32 cellular contexts compared by ENCODE assay signal in the genomic region with DNA sequence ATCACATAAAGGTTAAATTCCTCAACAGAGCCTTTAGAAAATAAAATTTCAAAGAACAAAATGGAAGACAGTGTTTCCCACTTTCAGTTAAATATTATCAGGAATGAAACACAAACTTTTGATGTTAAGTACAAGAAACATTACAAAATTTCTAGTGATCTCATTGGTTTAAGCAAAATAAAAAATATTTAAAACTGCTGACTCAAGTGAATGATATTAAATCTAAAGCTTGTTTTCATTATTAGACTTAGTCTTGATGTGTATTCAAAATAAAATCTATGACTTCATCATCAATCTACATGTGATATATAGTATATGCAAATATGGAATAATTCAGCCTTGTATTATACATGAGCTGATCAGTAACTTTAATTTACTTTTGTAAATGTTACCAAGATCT.
"Had no signal": no experiment of that assay in that cellular context is flagged by ENCODE, and none has a peak within 500 bp of the region (broad histone marks: within the 10 kb centered on the region; RNA-seq: fewer than 3 reads in every experiment).

No MANE protein-coding gene starts in this region.

- H3K4me3 Mint-ChIP-seq: naive thymus-derived CD8-positive, alpha-beta T cell; natural killer cell treated with Interleukin-12 subunit alpha and Interleukin-12 subunit beta and Interleukin-15 and Interleukin-18, amount 100 ng/mL, for 72 hours; nephron progenitor cell; neural crest cell; stimulated activated memory B cell treated with anti-CD40 and anti-IgM and Interleukin-4, amounts not matched to agents 10 μg/mL and 1 μg/mL and 100 μg/mL, for 72 hours; stimulated activated naive CD8-positive, alpha-beta T cell treated with anti-CD3 and anti-CD28 coated beads, Interleukin-15, amount 100 ng/mL, for 72 hours had no signal

- H3K27ac Mint-ChIP-seq: natural killer cell treated with Interleukin-12 subunit alpha and Interleukin-12 subunit beta and Interleukin-15 and Interleukin-18, amount 100 ng/mL, for 72 hours; nephron progenitor cell; progenitor cell of endocrine pancreas; stimulated activated memory B cell treated with anti-CD40 and anti-IgM and Interleukin-4, amounts not matched to agents 10 μg/mL and 1 μg/mL and 100 μg/mL, for 72 hours; stimulated activated naive CD8-positive, alpha-beta T cell treated with anti-CD3 and anti-CD28 coated beads, Interleukin-15, amount 100 ng/mL, for 72 hours had no signal

- H3K36me3 ChIP-seq: transverse colon, upper lobe of left lung, vagina had no signal

- H3K27me3 Mint-ChIP-seq: naive thymus-derived CD8-positive, alpha-beta T cell; natural killer cell treated with Interleukin-12 subunit alpha and Interleukin-12 subunit beta and Interleukin-15 and Interleukin-18, amount 100 ng/mL, for 72 hours; progenitor cell of endocrine pancreas; stimulated activated memory B cell treated with anti-CD40 and anti-IgM and Interleukin-4, amounts not matched to agents 10 μg/mL and 1 μg/mL and 100 μg/mL, for 72 hours; stimulated activated naive CD8-positive, alpha-beta T cell treated with anti-CD3 and anti-CD28 coated beads, Interleukin-15, amount 100 ng/mL, for 72 hours had no signal

- H3K27ac ChIP-seq: neutrophil, parathyroid adenoma, psoas muscle, skin epidermis, spleen, suprapubic skin, testis, tibial artery, transverse colon, upper lobe of left lung, vagina had no signal

- ATAC-seq: naive thymus-derived CD8-positive, alpha-beta T cell; natural killer cell treated with Interleukin-12 subunit alpha and Interleukin-12 subunit beta and Interleukin-15 and Interleukin-18, amount 100 ng/mL, for 72 hours; psoas muscle; right cardiac atrium; sciatic nerve; stimulated activated memory B cell treated with anti-CD40 and anti-IgM and Interleukin-4, amounts not matched to agents 10 μg/mL and 1 μg/mL and 100 μg/mL, for 72 hours; stimulated activated naive CD8-positive, alpha-beta T cell treated with anti-CD3 and anti-CD28 coated beads, Interleukin-15, amount 100 ng/mL, for 72 hours; stimulated activated naive CD8-positive, alpha-beta T cell treated with anti-CD3 and anti-CD28 coated beads, Interleukin-15, Interleukin-2, amounts not matched to agents 100 U/mL and 50 U/mL, for 24 hours had no signal

- H3K9me3 Mint-ChIP-seq: naive thymus-derived CD8-positive, alpha-beta T cell; natural killer cell treated with Interleukin-12 subunit alpha and Interleukin-12 subunit beta and Interleukin-15 and Interleukin-18, amount 100 ng/mL, for 72 hours; nephron progenitor cell; neural crest cell; stimulated activated memory B cell treated with anti-CD40 and anti-IgM and Interleukin-4, amounts not matched to agents 10 μg/mL and 1 μg/mL and 100 μg/mL, for 72 hours; stimulated activated naive CD8-positive, alpha-beta T cell treated with anti-CD3 and anti-CD28 coated beads, Interleukin-15, amount 100 ng/mL, for 72 hours had no signal

- H3K9me3 ChIP-seq: neutrophil, psoas muscle, spleen, suprapubic skin, testis, tibial artery, transverse colon, upper lobe of left lung, vagina had no signal

- H3K9ac ChIP-seq: parathyroid adenoma had no signal

- H3K4me1 Mint-ChIP-seq: nephron progenitor cell; stimulated activated memory B cell treated with anti-CD40 and anti-IgM and Interleukin-4, amounts not matched to agents 10 μg/mL and 1 μg/mL and 100 μg/mL, for 72 hours; stimulated activated naive CD8-positive, alpha-beta T cell treated with anti-CD3 and anti-CD28 coated beads, Interleukin-15, amount 100 ng/mL, for 72 hours had no signal

- H2AFZ ChIP-seq: parathyroid adenoma had no signal

- H3K36me3 Mint-ChIP-seq: stimulated activated memory B cell treated with anti-CD40 and anti-IgM and Interleukin-4, amounts not matched to agents 10 μg/mL and 1 μg/mL and 100 μg/mL, for 72 hours had no signal

- H3K4me2 ChIP-seq: smooth muscle cell had no signal

- H3K27me3 ChIP-seq: neutrophil, spleen, suprapubic skin, testis, tibial artery, transverse colon, upper lobe of left lung, vagina had no signal

- H3K4me3 ChIP-seq: psoas muscle, skin epidermis, smooth muscle cell, spleen, suprapubic skin, testis, tibial artery, transverse colon, upper lobe of left lung, vagina had no signal

- H3K79me2 ChIP-seq: parathyroid adenoma had no signal

- H3K4me1 ChIP-seq: parathyroid adenoma, psoas muscle, spleen, suprapubic skin, testis, tibial artery, transverse colon, upper lobe of left lung, vagina had no signal

- DNase-seq: naive thymus-derived CD8-positive, alpha-beta T cell; nephron progenitor cell; nucleus accumbens; posterior cingulate gyrus; psoas muscle; right cardiac atrium; spleen; stimulated activated CD4-positive, alpha-beta T cell treated with anti-CD3 and anti-CD28 coated beads, Interleukin-12 subunit alpha, Interleukin-12 subunit beta, amount 100 ng/mL, for 4 hours; stimulated activated CD4-positive, alpha-beta T cell treated with anti-CD3 and anti-CD28 coated beads, Interleukin-1b, Interleukin-23, amount 100 ng/mL, for 48 hours; stimulated activated CD4-positive, alpha-beta T cell treated with anti-CD3 and anti-CD28 coated beads, Interleukin-4, amount 100 ng/mL, for 1 hour; stimulated activated CD4-positive, alpha-beta T cell treated with anti-CD3 and anti-CD28 coated beads, Interleukin-4, amount 100 ng/mL, for 4 hours; stimulated activated CD8-positive, alpha-beta memory T cell treated with anti-CD3 and anti-CD28 coated beads, Interleukin-4, amount 100 ng/mL, for 48 hours; stimulated activated naive CD4-positive, alpha-beta T cell; stimulated activated naive CD8-positive, alpha-beta T cell treated with anti-CD3 and anti-CD28 coated beads, Interleukin-15, amount 100 ng/mL, for 72 hours; stimulated activated naive CD8-positive, alpha-beta T cell treated with anti-CD3 and anti-CD28 coated beads, Interleukin-15, Interleukin-2, amounts not matched to agents 100 U/mL and 50 U/mL, for 24 hours; substantia nigra; testis; tibial artery; transverse colon; upper lobe of left lung had no signal

- FAIRE-seq: urothelium cell line had no signal
